22 cellular contexts compared by ENCODE assay signal in the genomic region with DNA sequence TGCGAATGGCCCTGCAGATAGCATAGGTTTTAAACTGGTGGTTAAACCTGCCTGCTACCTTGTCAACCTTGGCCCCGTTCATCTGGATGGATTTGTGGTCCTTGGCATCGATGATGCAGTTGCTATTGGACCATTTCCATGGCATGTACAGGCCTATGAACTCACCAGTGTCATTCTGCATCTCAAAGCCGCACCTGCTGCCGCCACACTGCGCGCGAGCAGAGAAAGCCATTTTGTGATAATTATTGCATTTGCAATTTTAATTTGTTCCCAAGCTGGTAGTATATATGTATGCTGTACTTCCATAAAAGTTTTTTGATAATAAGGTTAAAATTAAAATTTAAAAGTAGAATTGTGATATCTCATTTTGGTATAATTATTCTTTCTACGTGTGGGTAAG.
A peak's percentile ranks its signal among the peaks of the same experiment; 100 is the strongest.
DNase-seq lines count a peak whose midpoint lies in the region; ATAC-seq, FAIRE-seq and TF ChIP-seq lines count a peak whose summit lies in the region.
"Had no signal": no experiment of that assay in that cellular context is flagged by ENCODE, and none has a peak within 500 bp of the region (broad histone marks: within the 10 kb centered on the region; RNA-seq: fewer than 3 reads in every experiment).

No MANE protein-coding gene starts in this region.

- FAIRE-seq in endometrium (lab: Jason Lieb, UNC): peak; percentile 74
- no peak for FAIRE-seq in kidney (lab: Jason Lieb, UNC)
- FAIRE-seq: A549, GM12878, H54 had no signal

- no peaks in the 10 kb centered on the region for H3K36me3 Mint-ChIP-seq in activated CD8-positive, alpha-beta T cell treated with anti-CD3 and anti-CD28 coated beads, Interleukin-2, amount 10 ng/mL, durations not matched to agents 7 days and 5 days (ENCODE audit: low read depth)
- H3K36me3 Mint-ChIP-seq in activated CD8-positive, alpha-beta T cell treated with anti-CD3 and anti-CD28 coated beads for 36 hours (ENCODE audit: low read depth): no peaks in the 10 kb centered on the region
- H3K36me3 Mint-ChIP-seq: CD4-positive, alpha-beta memory T cell had no signal

- peak; percentile 13 for DNase-seq in activated CD8-positive, alpha-beta T cell treated with anti-CD3 and anti-CD28 coated beads, Interleukin-2, amount 10 ng/mL, durations not matched to agents 7 days and 5 days
- no peak for DNase-seq in activated CD8-positive, alpha-beta T cell treated with anti-CD3 and anti-CD28 coated beads for 36 hours
- no peak for DNase-seq in mesenchymal stem cell
- DNase-seq in kidney: no peak
- no peak for DNase-seq in NCI-H524 (lab: John Stamatoyannopoulos, UW)
- DNase-seq: 8988T; ACHN; AML-193; C1 segment of cervical spinal cord; Calu3; CD4-positive, alpha-beta memory T cell; COR-L47; DMS79; EL; GDM1; HFFc6 had no signal

- peaks cover 6% of the 10 kb centered on the region for H3K27me3 Mint-ChIP-seq in activated CD8-positive, alpha-beta T cell treated with anti-CD3 and anti-CD28 coated beads, Interleukin-2, amount 10 ng/mL, durations not matched to agents 7 days and 5 days (ENCODE audit: low read depth)
- H3K27me3 Mint-ChIP-seq in activated CD8-positive, alpha-beta T cell treated with anti-CD3 and anti-CD28 coated beads for 36 hours: no peaks in the 10 kb centered on the region
- H3K27me3 Mint-ChIP-seq: CD4-positive, alpha-beta memory T cell had no signal

- H3K4me2 ChIP-seq in mesenchymal stem cell (ENCODE audit: low read length, poor library complexity, severe bottlenecking): no peak overlapping the region
- H3K4me2 ChIP-seq: A549, GM23338 had no signal

- no peak overlapping the region for H3K4ac ChIP-seq in mesenchymal stem cell (ENCODE audit: low read depth in 1 of 2, low read length in 2 of 2)

- H3K9me3 ChIP-seq in mesenchymal stem cell (ENCODE audit: control insufficient read depth, low read length) (no peaks in the 10 kb centered on the region), kidney (ENCODE audit: control insufficient read depth in 1 of 2, low read length in 2 of 2) (no peaks in the 10 kb centered on the region)
- H3K9me3 ChIP-seq: A549, HAP-1 had no signal

- TF ChIP-seq CTCF in activated CD8-positive, alpha-beta T cell treated with anti-CD3 and anti-CD28 coated beads for 36 hours (IDR thresholded peaks at IDR 0.05): no peak
- TF ChIP-seq CTCF in kidney (IDR thresholded peaks at IDR 0.05; ENCODE audit: borderline replicate concordance, extremely low read depth, insufficient read depth): no peak

- no peak for ATAC-seq in activated CD8-positive, alpha-beta T cell treated with anti-CD3 and anti-CD28 coated beads, Interleukin-2, amount 10 ng/mL, durations not matched to agents 7 days and 5 days
- ATAC-seq in activated CD8-positive, alpha-beta T cell treated with anti-CD3 and anti-CD28 coated beads for 36 hours: no peak
- ATAC-seq: A549, GM12878, GM23338 had no signal

- no peak overlapping the region for H3K4me3 Mint-ChIP-seq in activated CD8-positive, alpha-beta T cell treated with anti-CD3 and anti-CD28 coated beads, Interleukin-2, amount 10 ng/mL, durations not matched to agents 7 days and 5 days
- H3K4me3 Mint-ChIP-seq in activated CD8-positive, alpha-beta T cell treated with anti-CD3 and anti-CD28 coated beads for 36 hours: no peak overlapping the region
- H3K4me3 Mint-ChIP-seq: CD4-positive, alpha-beta memory T cell; GM23338; HFFc6 had no signal

- no peak overlapping the region for H3K23ac ChIP-seq in mesenchymal stem cell (ENCODE audit: low read length in 2 of 2)

- no peak overlapping the region for H3K14ac ChIP-seq in mesenchymal stem cell (ENCODE audit: low read length in 2 of 2)

- POLR2A ChIA-PET in activated CD8-positive, alpha-beta T cell treated with anti-CD3 and anti-CD28 coated beads, Interleukin-2, amount 10 ng/mL, durations not matched to agents 7 days and 5 days (lab: Charles Lee): no interaction called here
- POLR2A ChIA-PET in activated CD8-positive, alpha-beta T cell treated with anti-CD3 and anti-CD28 coated beads for 36 hours (lab: Charles Lee): no interaction called here

- no peak overlapping the region for H4K8ac ChIP-seq in mesenchymal stem cell (ENCODE audit: low read length)

- H3K18ac ChIP-seq in mesenchymal stem cell (ENCODE audit: low read depth in 1 of 2, low read length in 2 of 2): no peak overlapping the region

- intact Hi-C loops in activated CD8-positive, alpha-beta T cell treated with anti-CD3 and anti-CD28 coated beads for 36 hours (cut with micrococcal nuclease): no loop called here
- intact Hi-C loops in kidney (cut with DNase I): no loop called here

- H3K27me3 ChIP-seq in mesenchymal stem cell (ENCODE audit: control insufficient read depth in 1 of 2, insufficient read depth in 1 of 2, low read length in 2 of 2): peaks cover 6 to 15% of the 10 kb centered on the region in 2 experiments

- no peaks in the 10 kb centered on the region for H3K9me3 Mint-ChIP-seq in activated CD8-positive, alpha-beta T cell treated with anti-CD3 and anti-CD28 coated beads, Interleukin-2, amount 10 ng/mL, durations not matched to agents 7 days and 5 days (ENCODE audit: insufficient read depth)
- H3K9me3 Mint-ChIP-seq in activated CD8-positive, alpha-beta T cell treated with anti-CD3 and anti-CD28 coated beads for 36 hours: no peaks in the 10 kb centered on the region
- H3K9me3 Mint-ChIP-seq: CD4-positive, alpha-beta memory T cell; GM23338; HFFc6 had no signal

- H3K36me3 ChIP-seq in mesenchymal stem cell (ENCODE audit: control insufficient read depth in 1 of 2, insufficient read depth in 2 of 2, low read depth in 1 of 2, low read length in 2 of 2) (no peaks in the 10 kb centered on the region), kidney (ENCODE audit: control insufficient read depth in 1 of 2, insufficient read depth in 2 of 2, low read length in 2 of 2) (no peaks in the 10 kb centered on the region)
- H3K36me3 ChIP-seq: HAP-1 had no signal

- H2BK120ac ChIP-seq in mesenchymal stem cell (ENCODE audit: low read depth, low read length): no peak overlapping the region

- no peak overlapping the region for H3K27ac Mint-ChIP-seq in activated CD8-positive, alpha-beta T cell treated with anti-CD3 and anti-CD28 coated beads, Interleukin-2, amount 10 ng/mL, durations not matched to agents 7 days and 5 days
- no peak overlapping the region for H3K27ac Mint-ChIP-seq in activated CD8-positive, alpha-beta T cell treated with anti-CD3 and anti-CD28 coated beads for 36 hours
- H3K27ac Mint-ChIP-seq: GM23338, HFFc6 had no signal

- H4K91ac ChIP-seq in mesenchymal stem cell (ENCODE audit: low read length): peak overlapping the region; percentile 39

- H3K4me1 Mint-ChIP-seq in activated CD8-positive, alpha-beta T cell treated with anti-CD3 and anti-CD28 coated beads, Interleukin-2, amount 10 ng/mL, durations not matched to agents 7 days and 5 days (ENCODE audit: low read depth): no peaks in the 10 kb centered on the region
- no peaks in the 10 kb centered on the region for H3K4me1 Mint-ChIP-seq in activated CD8-positive, alpha-beta T cell treated with anti-CD3 and anti-CD28 coated beads for 36 hours (ENCODE audit: low read depth)
- H3K4me1 Mint-ChIP-seq: GM23338 had no signal

- H2BK5ac ChIP-seq in mesenchymal stem cell (ENCODE audit: low read depth, low read length, poor library complexity, severe bottlenecking): no peak overlapping the region

- H3K27ac ChIP-seq in mesenchymal stem cell (ENCODE audit: low read length, poor library complexity, severe bottlenecking): no peak overlapping the region
- H3K27ac ChIP-seq in kidney (ENCODE audit: low read depth in 2 of 2, low read length in 2 of 2): no peak overlapping the region
- H3K27ac ChIP-seq: A549 had no signal

- H3K4me3 ChIP-seq in mesenchymal stem cell (ENCODE audit: insufficient read depth in 1 of 2, low read depth in 1 of 2, low read length in 2 of 2): no peak overlapping the region
- H3K4me3 ChIP-seq in kidney (ENCODE audit: low read length in 2 of 2): no peak overlapping the region
- H3K4me3 ChIP-seq: A549, GM12878, GM23338, HAP-1 had no signal

- WGBS in mesenchymal stem cell: 95% methylated on average over 9 of the region's 9 CpGs

- H2AFZ ChIP-seq in mesenchymal stem cell (ENCODE audit: low read depth, low read length): no peak overlapping the region
- H2AFZ ChIP-seq: GM23338 had no signal

- no peaks in the 10 kb centered on the region for H3K4me1 ChIP-seq in mesenchymal stem cell (ENCODE audit: control insufficient read depth, insufficient read depth, low read depth, low read length)
- H3K4me1 ChIP-seq in kidney (ENCODE audit: control insufficient read depth in 1 of 2, insufficient read depth in 1 of 2, low read depth in 1 of 2, low read length in 2 of 2): no peaks in the 10 kb centered on the region
- H3K4me1 ChIP-seq: A549, HAP-1 had no signal

- H2BK15ac ChIP-seq in mesenchymal stem cell (ENCODE audit: low read depth, poor library complexity, severe bottlenecking): no peak overlapping the region

- H2BK12ac ChIP-seq in mesenchymal stem cell (ENCODE audit: low read length in 2 of 2): no peak overlapping the region

- no peaks in the 10 kb centered on the region for H3K79me1 ChIP-seq in mesenchymal stem cell (replicated peaks; ENCODE audit: low read length, poor library complexity, severe bottlenecking)

- CTCF ChIA-PET in activated CD8-positive, alpha-beta T cell treated with anti-CD3 and anti-CD28 coated beads, Interleukin-2, amount 10 ng/mL, durations not matched to agents 7 days and 5 days (lab: Charles Lee): no interaction called here
- CTCF ChIA-PET in activated CD8-positive, alpha-beta T cell treated with anti-CD3 and anti-CD28 coated beads for 36 hours (lab: Charles Lee): no interaction called here

- H3K9ac ChIP-seq in mesenchymal stem cell (ENCODE audit: low read length): no peak overlapping the region
- H3K9ac ChIP-seq in kidney (ENCODE audit: low read length in 2 of 2): no peak overlapping the region

- no peak overlapping the region for H2AK5ac ChIP-seq in mesenchymal stem cell (ENCODE audit: low read length, severe bottlenecking)
